28 cellular contexts compared by ENCODE assay signal in genomic region chr11:94781822-94782221, GRCh38. TPM values are rescaled to one million over a fixed set of nuclear protein-coding genes. Genes with fewer than 3 reads are reported as not detected.
DNase-seq lines count a peak whose midpoint lies in the region; ATAC-seq, FAIRE-seq and TF ChIP-seq lines count a peak whose summit lies in the region.
"Had no signal": no experiment of that assay in that cellular context is flagged by ENCODE, and none has a peak within 500 bp of the region (broad histone marks: within the 10 kb centered on the region; RNA-seq: fewer than 3 reads in every experiment).

No MANE protein-coding gene starts in this region.

- peaks cover 100% of the 10 kb centered on the region for H3K79me2 ChIP-seq in smooth muscle cell (ENCODE audit: low read depth)

- H3K4me1 ChIP-seq in HUES48 (ENCODE audit: control insufficient read depth, insufficient read depth, low read length) (peaks cover 35% of the 10 kb centered on the region), smooth muscle cell (ENCODE audit: low read depth) (peaks cover 17% of the 10 kb centered on the region)

- no peak overlapping the region for H3K4me2 ChIP-seq in smooth muscle cell

- H3K27ac ChIP-seq in HUES48 (ENCODE audit: low read depth, low read length) (peak overlapping the region; percentile 53), smooth muscle cell (ENCODE audit: low read depth) (peak overlapping the region; percentile 55)
- H3K27ac ChIP-seq: cardiac muscle cell, pancreas, right lobe of liver, RWPE1 had no signal

- DNase-seq in bronchial epithelial cell (ENCODE audit: low read depth) (peak; percentile 69), hepatic stellate cell (ENCODE audit: low spot score) (peak; percentile 47), smooth muscle cell (lab: John Stamatoyannopoulos, UW; ENCODE audit: unreplicated experiment) (no peak), MV-4-11 (lab: John Stamatoyannopoulos, UW) (no peak)
- DNase-seq in stimulated activated CD4-positive, alpha-beta T cell treated with anti-CD3 and anti-CD28 coated beads, Interleukin-12 subunit alpha, Interleukin-12 subunit beta, amount 100 ng/mL, for 4 hours, result no peak
- DNase-seq: activated CD4-positive, alpha-beta T cell treated with anti-CD3 and anti-CD28 coated beads for 4 hours; activated CD8-positive, alpha-beta memory T cell treated with anti-CD3 and anti-CD28 coated beads, Interleukin-2, amount 10 ng/mL, durations not matched to agents 7 days and 5 days; BE2C; GDM1; H7; naive B cell; NCI-H1417; NCI-H524; pancreas; right lobe of liver; stomach; SW 1271; upper lobe of left lung had no signal

- H3K27me3 ChIP-seq in HUES48 (ENCODE audit: control insufficient read depth, insufficient read depth, low read length), result no peaks in the 10 kb centered on the region
- no peaks in the 10 kb centered on the region for H3K27me3 ChIP-seq in bronchial epithelial cell (ENCODE audit: control insufficient read depth, insufficient read depth, low read length)
- no peaks in the 10 kb centered on the region for H3K27me3 ChIP-seq in smooth muscle cell (ENCODE audit: low read depth)
- H3K27me3 ChIP-seq: BE2C, pancreas, right lobe of liver, stomach, upper lobe of left lung had no signal

- H3K36me3 ChIP-seq in HUES48 (ENCODE audit: control insufficient read depth, insufficient read depth, low read length), result no peaks in the 10 kb centered on the region
- H3K36me3 ChIP-seq in bronchial epithelial cell (ENCODE audit: control insufficient read depth, insufficient read depth, low read length), result no peaks in the 10 kb centered on the region
- H3K36me3 ChIP-seq in smooth muscle cell (ENCODE audit: low read depth), result no peaks in the 10 kb centered on the region
- H3K36me3 ChIP-seq: BE2C, cardiac muscle cell, pancreas, right lobe of liver, stomach, upper lobe of left lung had no signal

- H3K4me3 ChIP-seq in HUES48 (ENCODE audit: low read depth, low read length) (no peak overlapping the region), bronchial epithelial cell (ENCODE audit: low read depth, low read length) (no peak overlapping the region), smooth muscle cell (no peak overlapping the region)
- H3K4me3 ChIP-seq: cardiac muscle cell, GM12878, pancreas, right lobe of liver, stomach, upper lobe of left lung had no signal

- WGBS in smooth muscle cell (ENCODE audit: low lambda C conversion rate), result 63% methylated on average over 2 of the region's 2 CpGs

- H3F3A ChIP-seq in smooth muscle cell (ENCODE audit: low read depth), result no peaks in the 10 kb centered on the region

- TF ChIP-seq CTCF in bronchial epithelial cell (IDR thresholded peaks at IDR 0.05; ENCODE audit: insufficient read depth, low read length, severe bottlenecking) (no peak), smooth muscle cell (IDR thresholded peaks at IDR 0.05; ENCODE audit: borderline replicate concordance, insufficient read depth, poor library complexity, severe bottlenecking) (no peak)

- H3K9ac ChIP-seq in HUES48 (ENCODE audit: low read depth, low read length), result no peak overlapping the region
- H3K9ac ChIP-seq in smooth muscle cell (ENCODE audit: low read depth), result no peak overlapping the region

- no peak for ATAC-seq in HG03432 (IDR thresholded peaks at IDR 0.05; ENCODE audit: unreplicated experiment)
- ATAC-seq in GM18519 (IDR thresholded peaks at IDR 0.05; ENCODE audit: low FRiP score, unreplicated experiment), result no peak
- ATAC-seq: activated CD8-positive, alpha-beta memory T cell treated with anti-CD3 and anti-CD28 coated beads, Interleukin-2, amount 10 ng/mL, durations not matched to agents 7 days and 5 days; activated T-helper 17 cell treated with anti-CD3 and anti-CD28 coated beads, Interleukin-2, amount 50 U/mL, for 72 hours; esophagus mucosa; GM12878; pancreas; right lobe of liver had no signal

- peaks cover 98% of the 10 kb centered on the region for H4K20me1 ChIP-seq in smooth muscle cell (ENCODE audit: low read depth)

- no peak overlapping the region for H2AFZ ChIP-seq in smooth muscle cell (ENCODE audit: low read depth)

- FAIRE-seq in bronchial epithelial cell (lab: Jason Lieb, UNC), result no peak
- FAIRE-seq: D721Med, GM12878, islet of Langerhans, pancreas had no signal

- no peaks in the 10 kb centered on the region for H3K9me3 ChIP-seq in HUES48 (ENCODE audit: control insufficient read depth, insufficient read depth, low read length)
- H3K9me3 ChIP-seq in smooth muscle cell (replicated peaks; ENCODE audit: low read depth), result no peaks in the 10 kb centered on the region
- H3K9me3 ChIP-seq: BE2C, pancreas, right lobe of liver, stomach, upper lobe of left lung had no signal

RNA-seq across cellular contexts. Expression of gene AMOTL1, which starts 13.7 kb away (rescaled TPM):
- total RNA-seq in bronchial epithelial cell (62.1 and 64.8 TPM in 2 replicates), smooth muscle cell (61.0 and 63.5 TPM in 2 replicates)
- 23.4 and 23.8 TPM in 2 replicates for polyA plus RNA-seq in smooth muscle cell

Comparison
In these comparisons a context has a peak if more than half of its experiments do, and no peak if none do; other contexts are left out.
1. DNase-seq: peak in bronchial epithelial cell (single experiment) and hepatic stellate cell (single experiment); none in smooth muscle cell (single experiment), MV-4-11 (single experiment) and stimulated activated CD4-positive, alpha-beta T cell treated with anti-CD3 and anti-CD28 coated beads, Interleukin-12 subunit alpha, Interleukin-12 subunit beta, amount 100 ng/mL, for 4 hours (single experiment).